Comparison of ENCODE assay signal across 6 cellular contexts in the genomic region with DNA sequence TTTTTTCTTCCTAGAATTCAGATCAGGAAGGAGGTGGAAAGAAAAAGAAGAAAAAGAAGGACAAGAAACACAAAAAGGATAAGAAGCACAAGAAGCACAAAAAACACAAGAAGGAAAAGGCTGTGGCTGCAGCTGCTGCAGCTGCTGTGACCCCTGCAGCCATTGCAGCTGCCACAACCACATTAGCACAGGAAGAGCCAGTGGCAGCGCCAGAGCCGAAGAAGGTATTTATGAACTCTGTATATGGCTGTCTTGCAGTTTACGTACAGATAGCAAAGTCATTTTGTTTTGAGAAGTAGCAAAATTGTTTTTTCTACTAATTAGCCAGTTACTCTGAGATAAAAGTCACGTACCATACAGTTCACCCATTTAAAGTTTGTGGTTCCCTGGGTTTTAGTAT. TPM values are rescaled to one million over a fixed set of nuclear protein-coding genes. Genes with fewer than 3 reads are reported as not detected.
DNase-seq lines count a peak whose midpoint lies in the region; ATAC-seq and TF ChIP-seq lines count a peak whose summit lies in the region.
"Not testable (repeated sequence)": the region's sequence is repeated elsewhere in the genome, so short reads cannot be mapped to it uniquely, and the experiment has no call there.

No MANE protein-coding gene starts in this region.

- H3K27me3 ChIP-seq in adipocyte (replicated peaks; ENCODE audit: control insufficient read depth, insufficient read depth, low read length), result not testable (repeated sequence)

- H3K4me3 ChIP-seq in HEK293 (ENCODE audit: low read depth, low read length); adipocyte (ENCODE audit: low read length): not testable (repeated sequence)

- H3K4me3 Mint-ChIP-seq in T-helper 2 cell treated with Interferon-gamma antibody and Interleukin-4, amounts not matched to agents 5 μg/mL and 100 μg/mL, for 36 hours; activated T-cell treated with anti-CD3 and anti-CD28 coated beads, Interleukin-2, amount 50 U/mL, for 72 hours; memory B cell; nephron: not testable (repeated sequence)

- peak overlapping the region; percentile 41 for H3K27ac Mint-ChIP-seq in T-helper 2 cell treated with Interferon-gamma antibody and Interleukin-4, amounts not matched to agents 5 μg/mL and 100 μg/mL, for 36 hours
- H3K27ac Mint-ChIP-seq in activated T-cell treated with anti-CD3 and anti-CD28 coated beads, Interleukin-2, amount 50 U/mL, for 72 hours, result peak overlapping the region; percentile 72
- peak overlapping the region; percentile 32 for H3K27ac Mint-ChIP-seq in memory B cell
- H3K27ac Mint-ChIP-seq in nephron, result peak overlapping the region; percentile 41 to 79 (median 48)

- not testable (repeated sequence) for ATAC-seq in activated T-cell treated with anti-CD3 and anti-CD28 coated beads, Interleukin-2, amount 50 U/mL, for 72 hours (replicated peaks in 1 of 2); memory B cell (ENCODE audit: low read depth)

- peak overlapping the region; percentile 15 for H3K9ac ChIP-seq in adipocyte (ENCODE audit: low read length)

- CTCF ChIA-PET in HEK293 (lab: Yijun Ruan, JAX), result interaction anchor here (0.6 to 2.0 kb wide), 4 partner anchors 18 to 161 kb away, joined by 4 to 7 read pairs (median 6); no protein-coding TSS in a partner anchor

- H3K9me3 Mint-ChIP-seq in T-helper 2 cell treated with Interferon-gamma antibody and Interleukin-4, amounts not matched to agents 5 μg/mL and 100 μg/mL, for 36 hours; activated T-cell treated with anti-CD3 and anti-CD28 coated beads, Interleukin-2, amount 50 U/mL, for 72 hours; memory B cell; nephron: not testable (repeated sequence)

- not testable (repeated sequence) for H3K4me1 Mint-ChIP-seq in T-helper 2 cell treated with Interferon-gamma antibody and Interleukin-4, amounts not matched to agents 5 μg/mL and 100 μg/mL, for 36 hours (ENCODE audit: low read depth); activated T-cell treated with anti-CD3 and anti-CD28 coated beads, Interleukin-2, amount 50 U/mL, for 72 hours (ENCODE audit: low read depth); memory B cell
- peaks cover 13% of the 10 kb centered on the region for H3K4me1 Mint-ChIP-seq in nephron

- POLR2A ChIA-PET in HEK293 (lab: Yijun Ruan, JAX), result not testable (repeated sequence)

- DNase-seq in T-helper 2 cell treated with Interferon-gamma antibody and Interleukin-4, amounts not matched to agents 5 μg/mL and 100 μg/mL, for 36 hours (ENCODE audit: low spot score); activated T-cell treated with anti-CD3 and anti-CD28 coated beads, Interleukin-2, amount 50 U/mL, for 72 hours; adipocyte (ENCODE audit: low read depth); memory B cell (ENCODE audit: low spot score in 2 of 2): not testable (repeated sequence)

- H3K36me3 ChIP-seq in HEK293 (ENCODE audit: control insufficient read depth in 2 of 2, insufficient read depth in 1 of 2, low read length in 2 of 2), result peaks cover 78 to 93% of the 10 kb centered on the region in 2 experiments
- H3K36me3 ChIP-seq in adipocyte (ENCODE audit: control insufficient read depth, insufficient read depth, low read length, severe bottlenecking), result peaks cover 80% of the 10 kb centered on the region

- TF ChIP-seq CTCF in HEK293 (tag by site-specific recombination; IDR thresholded peaks at IDR 0.05); nephron (IDR thresholded peaks at IDR 0.05; ENCODE audit: unreplicated experiment in 3 of 3): not testable (repeated sequence)

- H3K27ac ChIP-seq in HEK293 (ENCODE audit: extremely low read depth, low read depth, low read length), result not testable (repeated sequence)

- H3K36me3 Mint-ChIP-seq in T-helper 2 cell treated with Interferon-gamma antibody and Interleukin-4, amounts not matched to agents 5 μg/mL and 100 μg/mL, for 36 hours (ENCODE audit: low read depth), result peaks cover 65% of the 10 kb centered on the region
- peaks cover 14 to 55% of the 10 kb centered on the region in 2 donors for H3K36me3 Mint-ChIP-seq in activated T-cell treated with anti-CD3 and anti-CD28 coated beads, Interleukin-2, amount 50 U/mL, for 72 hours (ENCODE audit: insufficient read depth in 2 of 2)
- H3K36me3 Mint-ChIP-seq in memory B cell (peaks cover 47% of the 10 kb centered on the region), nephron (ENCODE audit: low read depth) (peaks cover 80% of the 10 kb centered on the region)

- not testable (repeated sequence) for H3K27me3 Mint-ChIP-seq in T-helper 2 cell treated with Interferon-gamma antibody and Interleukin-4, amounts not matched to agents 5 μg/mL and 100 μg/mL, for 36 hours (ENCODE audit: low read depth); activated T-cell treated with anti-CD3 and anti-CD28 coated beads, Interleukin-2, amount 50 U/mL, for 72 hours (ENCODE audit: low read depth); memory B cell; nephron (ENCODE audit: low read depth)

- H3K4me1 ChIP-seq in HEK293 (ENCODE audit: control insufficient read depth, insufficient read depth, low read length); adipocyte (ENCODE audit: control insufficient read depth, insufficient read depth, low read length): not testable (repeated sequence)

- H3K9me3 ChIP-seq in HEK293 (ENCODE audit: control insufficient read depth, insufficient read depth, low read depth, low read length); adipocyte (ENCODE audit: control insufficient read depth, low read length): not testable (repeated sequence)

TF ChIP-seq in HEK293, 187 proteins besides CTCF, POLR2A, EP300 and RAD21:
- TF ChIP-seq, protein P1, sequence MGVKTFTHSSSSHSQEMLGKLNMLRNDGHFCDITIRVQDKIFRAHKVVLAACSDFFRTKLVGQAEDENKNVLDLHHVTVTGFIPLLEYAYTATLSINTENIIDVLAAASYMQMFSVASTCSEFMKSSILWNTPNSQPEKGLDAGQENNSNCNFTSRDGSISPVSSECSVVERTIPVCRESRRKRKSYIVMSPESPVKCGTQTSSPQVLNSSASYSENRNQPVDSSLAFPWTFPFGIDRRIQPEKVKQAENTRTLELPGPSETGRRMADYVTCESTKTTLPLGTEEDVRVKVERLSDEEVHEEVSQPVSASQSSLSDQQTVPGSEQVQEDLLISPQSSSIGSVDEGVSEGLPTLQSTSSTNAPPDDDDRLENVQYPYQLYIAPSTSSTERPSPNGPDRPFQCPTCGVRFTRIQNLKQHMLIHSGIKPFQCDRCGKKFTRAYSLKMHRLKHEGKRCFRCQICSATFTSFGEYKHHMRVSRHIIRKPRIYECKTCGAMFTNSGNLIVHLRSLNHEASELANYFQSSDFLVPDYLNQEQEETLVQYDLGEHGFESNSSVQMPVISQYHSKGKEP (tag by site-specific recombination; IDR thresholded peaks at IDR 0.05), result peak; percentile 42; the same call in 1 of the 2 replicates

RNA-seq across cellular contexts. Expression of gene SRRM1, which starts 28.3 kb away (rescaled TPM):
- total RNA-seq in activated T-cell treated with anti-CD3 and anti-CD28 coated beads, Interleukin-2, amount 50 U/mL, for 72 hours, result 100 to 1,000 TPM; 187 to 223 TPM
